1 cellular context compared by ENCODE assay signal in the genomic region with DNA sequence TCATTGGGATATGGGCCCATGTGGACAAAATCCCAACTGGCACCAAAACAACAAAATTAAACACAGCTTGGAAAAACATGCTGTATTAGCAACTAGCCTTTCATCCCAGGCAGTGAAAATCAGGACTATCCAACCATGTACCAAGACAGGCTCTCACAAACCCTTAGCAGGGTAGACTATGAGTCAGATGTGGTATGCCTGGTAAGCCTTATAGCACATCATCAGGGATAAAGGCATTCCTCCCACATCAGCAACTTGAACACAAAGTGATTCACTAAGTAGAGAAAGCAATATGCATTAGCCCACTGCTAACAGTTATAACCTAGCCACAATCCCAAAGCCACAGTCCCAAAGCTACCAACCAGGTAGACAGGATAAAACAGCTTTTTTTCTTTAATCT.
A peak's percentile ranks its signal among the peaks of the same experiment; 100 is the strongest.
TF ChIP-seq lines count a peak whose summit lies in the region.

No MANE protein-coding gene starts in this region.

TF ChIP-seq in GM12878, 131 proteins besides CTCF, POLR2A, EP300 and RAD21:
- 0 out of 2 replicates have a peak, but pooled peaks have one; percentile 22 for TF ChIP-seq RUNX3 (IDR thresholded peaks at IDR 0.05; ENCODE audit: low read length)
- TF ChIP-seq, protein P1, sequence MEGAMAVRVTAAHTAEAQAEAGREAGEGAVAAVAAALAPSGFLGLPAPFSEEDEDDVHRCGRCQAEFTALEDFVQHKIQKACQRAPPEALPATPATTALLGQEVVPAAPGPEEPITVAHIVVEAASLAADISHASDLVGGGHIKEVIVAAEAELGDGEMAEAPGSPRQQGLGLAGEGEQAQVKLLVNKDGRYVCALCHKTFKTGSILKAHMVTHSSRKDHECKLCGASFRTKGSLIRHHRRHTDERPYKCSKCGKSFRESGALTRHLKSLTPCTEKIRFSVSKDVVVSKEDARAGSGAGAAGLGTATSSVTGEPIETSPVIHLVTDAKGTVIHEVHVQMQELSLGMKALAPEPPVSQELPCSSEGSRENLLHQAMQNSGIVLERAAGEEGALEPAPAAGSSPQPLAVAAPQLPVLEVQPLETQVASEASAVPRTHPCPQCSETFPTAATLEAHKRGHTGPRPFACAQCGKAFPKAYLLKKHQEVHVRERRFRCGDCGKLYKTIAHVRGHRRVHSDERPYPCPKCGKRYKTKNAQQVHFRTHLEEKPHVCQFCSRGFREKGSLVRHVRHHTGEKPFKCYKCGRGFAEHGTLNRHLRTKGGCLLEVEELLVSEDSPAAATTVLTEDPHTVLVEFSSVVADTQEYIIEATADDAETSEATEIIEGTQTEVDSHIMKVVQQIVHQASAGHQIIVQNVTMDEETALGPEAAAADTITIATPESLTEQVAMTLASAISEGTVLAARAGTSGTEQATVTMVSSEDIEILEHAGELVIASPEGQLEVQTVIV (IDR thresholded peaks at IDR 0.05; ENCODE audit: borderline replicate concordance, partially characterized antibody) = no peak
- TF ChIP-seq IKZF1 (conservative IDR thresholded peaks at IDR 0.05) = peak; percentile 30; the same call in 1 of the 2 replicates
- TF ChIP-seq IKZF2 (IDR thresholded peaks at IDR 0.05) = peak; percentile 19 to 32; a peak in 2 of 4 replicates
- TF ChIP-seq, protein P2, sequence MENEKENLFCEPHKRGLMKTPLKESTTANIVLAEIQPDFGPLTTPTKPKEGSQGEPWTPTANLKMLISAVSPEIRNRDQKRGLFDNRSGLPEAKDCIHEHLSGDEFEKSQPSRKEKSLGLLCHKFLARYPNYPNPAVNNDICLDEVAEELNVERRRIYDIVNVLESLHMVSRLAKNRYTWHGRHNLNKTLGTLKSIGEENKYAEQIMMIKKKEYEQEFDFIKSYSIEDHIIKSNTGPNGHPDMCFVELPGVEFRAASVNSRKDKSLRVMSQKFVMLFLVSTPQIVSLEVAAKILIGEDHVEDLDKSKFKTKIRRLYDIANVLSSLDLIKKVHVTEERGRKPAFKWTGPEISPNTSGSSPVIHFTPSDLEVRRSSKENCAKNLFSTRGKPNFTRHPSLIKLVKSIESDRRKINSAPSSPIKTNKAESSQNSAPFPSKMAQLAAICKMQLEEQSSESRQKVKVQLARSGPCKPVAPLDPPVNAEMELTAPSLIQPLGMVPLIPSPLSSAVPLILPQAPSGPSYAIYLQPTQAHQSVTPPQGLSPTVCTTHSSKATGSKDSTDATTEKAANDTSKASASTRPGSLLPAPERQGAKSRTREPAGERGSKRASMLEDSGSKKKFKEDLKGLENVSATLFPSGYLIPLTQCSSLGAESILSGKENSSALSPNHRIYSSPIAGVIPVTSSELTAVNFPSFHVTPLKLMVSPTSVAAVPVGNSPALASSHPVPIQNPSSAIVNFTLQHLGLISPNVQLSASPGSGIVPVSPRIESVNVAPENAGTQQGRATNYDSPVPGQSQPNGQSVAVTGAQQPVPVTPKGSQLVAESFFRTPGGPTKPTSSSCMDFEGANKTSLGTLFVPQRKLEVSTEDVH (IDR thresholded peaks at IDR 0.05; ENCODE audit: low read depth, partially characterized antibody) = no peak
- TF ChIP-seq RAD51 (IDR thresholded peaks at IDR 0.05) = no peak
